1 cellular context compared by ENCODE assay signal in genomic region chr11:59173964-59174663, GRCh38.
TF ChIP-seq lines count a peak whose summit lies in the region.

No MANE protein-coding gene starts in this region.

TF ChIP-seq in HepG2, 621 proteins besides CTCF, POLR2A, EP300 and RAD21 (continued from another document and continues in another):
- TF ChIP-seq ZNF142 (CRISPR knock-in tag; IDR thresholded peaks at IDR 0.05) (no peak), RBM22 (optimal IDR thresholded peaks at IDR 0.05; ENCODE audit: low read length) (no peak), ZNF710 (CRISPR knock-in tag; IDR thresholded peaks at IDR 0.05; ENCODE audit: borderline replicate concordance) (no peak), SNAPC2 (CRISPR knock-in tag; IDR thresholded peaks at IDR 0.05) (no peak), ZBTB21 (CRISPR knock-in tag; IDR thresholded peaks at IDR 0.05) (no peak), SRY (CRISPR knock-in tag; IDR thresholded peaks at IDR 0.05) (no peak), ERF (CRISPR knock-in tag; IDR thresholded peaks at IDR 0.05) (no peak), XBP1 (CRISPR knock-in tag; IDR thresholded peaks at IDR 0.05) (no peak), ZNF644 (CRISPR knock-in tag; IDR thresholded peaks at IDR 0.05; ENCODE audit: low read depth) (peak; percentile 47; the same call in 1 of the 2 replicates), DDIT3 (CRISPR knock-in tag; IDR thresholded peaks at IDR 0.05) (no peak), KLF11 (CRISPR knock-in tag; IDR thresholded peaks at IDR 0.05) (peak; percentile 21; the same call in 1 of the 2 replicates), ZNF230 (CRISPR knock-in tag; IDR thresholded peaks at IDR 0.05) (no peak), ZSCAN29 (CRISPR knock-in tag; conservative IDR thresholded peaks at IDR 0.05) (no peak), HDAC6 (IDR thresholded peaks at IDR 0.05; ENCODE audit: low read depth, low read length) (no peak), TMF1 (CRISPR knock-in tag; IDR thresholded peaks at IDR 0.05; ENCODE audit: low read depth) (no peak), ZNF737 (CRISPR knock-in tag; IDR thresholded peaks at IDR 0.05; ENCODE audit: borderline replicate concordance) (no peak), ZNF75D (CRISPR knock-in tag; IDR thresholded peaks at IDR 0.05; ENCODE audit: borderline replicate concordance) (no peak), ZNF619 (CRISPR knock-in tag; IDR thresholded peaks at IDR 0.05) (no peak), ZNF878 (CRISPR knock-in tag; IDR thresholded peaks at IDR 0.05) (no peak), NFE2 (CRISPR knock-in tag; IDR thresholded peaks at IDR 0.05) (no peak), ZFP41 (CRISPR knock-in tag; IDR thresholded peaks at IDR 0.05; ENCODE audit: borderline replicate concordance) (no peak), ZNF326 (CRISPR knock-in tag; IDR thresholded peaks at IDR 0.05; ENCODE audit: borderline replicate concordance) (no peak), ZNF703 (CRISPR knock-in tag; IDR thresholded peaks at IDR 0.05; ENCODE audit: borderline replicate concordance) (no peak), ZNF30 (CRISPR knock-in tag; IDR thresholded peaks at IDR 0.05) (no peak), HOXA5 (CRISPR knock-in tag; IDR thresholded peaks at IDR 0.05) (no peak)
- TF ChIP-seq, protein P1, sequence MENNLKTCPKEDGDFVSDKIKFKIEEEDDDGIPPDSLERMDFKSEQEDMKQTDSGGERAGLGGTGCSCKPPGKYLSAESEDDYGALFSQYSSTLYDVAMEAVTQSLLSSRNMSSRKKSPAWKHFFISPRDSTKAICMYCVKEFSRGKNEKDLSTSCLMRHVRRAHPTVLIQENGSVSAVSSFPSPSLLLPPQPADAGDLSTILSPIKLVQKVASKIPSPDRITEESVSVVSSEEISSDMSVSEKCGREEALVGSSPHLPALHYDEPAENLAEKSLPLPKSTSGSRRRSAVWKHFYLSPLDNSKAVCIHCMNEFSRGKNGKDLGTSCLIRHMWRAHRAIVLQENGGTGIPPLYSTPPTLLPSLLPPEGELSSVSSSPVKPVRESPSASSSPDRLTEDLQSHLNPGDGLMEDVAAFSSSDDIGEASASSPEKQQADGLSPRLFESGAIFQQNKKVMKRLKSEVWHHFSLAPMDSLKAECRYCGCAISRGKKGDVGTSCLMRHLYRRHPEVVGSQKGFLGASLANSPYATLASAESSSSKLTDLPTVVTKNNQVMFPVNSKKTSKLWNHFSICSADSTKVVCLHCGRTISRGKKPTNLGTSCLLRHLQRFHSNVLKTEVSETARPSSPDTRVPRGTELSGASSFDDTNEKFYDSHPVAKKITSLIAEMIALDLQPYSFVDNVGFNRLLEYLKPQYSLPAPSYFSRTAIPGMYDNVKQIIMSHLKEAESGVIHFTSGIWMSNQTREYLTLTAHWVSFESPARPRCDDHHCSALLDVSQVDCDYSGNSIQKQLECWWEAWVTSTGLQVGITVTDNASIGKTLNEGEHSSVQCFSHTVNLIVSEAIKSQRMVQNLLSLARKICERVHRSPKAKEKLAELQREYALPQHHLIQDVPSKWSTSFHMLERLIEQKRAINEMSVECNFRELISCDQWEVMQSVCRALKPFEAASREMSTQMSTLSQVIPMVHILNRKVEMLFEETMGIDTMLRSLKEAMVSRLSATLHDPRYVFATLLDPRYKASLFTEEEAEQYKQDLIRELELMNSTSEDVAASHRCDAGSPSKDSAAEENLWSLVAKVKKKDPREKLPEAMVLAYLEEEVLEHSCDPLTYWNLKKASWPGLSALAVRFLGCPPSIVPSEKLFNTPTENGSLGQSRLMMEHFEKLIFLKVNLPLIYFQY (CRISPR knock-in tag; IDR thresholded peaks at IDR 0.05; ENCODE audit: borderline replicate concordance) = no peak
- TF ChIP-seq, protein P2, sequence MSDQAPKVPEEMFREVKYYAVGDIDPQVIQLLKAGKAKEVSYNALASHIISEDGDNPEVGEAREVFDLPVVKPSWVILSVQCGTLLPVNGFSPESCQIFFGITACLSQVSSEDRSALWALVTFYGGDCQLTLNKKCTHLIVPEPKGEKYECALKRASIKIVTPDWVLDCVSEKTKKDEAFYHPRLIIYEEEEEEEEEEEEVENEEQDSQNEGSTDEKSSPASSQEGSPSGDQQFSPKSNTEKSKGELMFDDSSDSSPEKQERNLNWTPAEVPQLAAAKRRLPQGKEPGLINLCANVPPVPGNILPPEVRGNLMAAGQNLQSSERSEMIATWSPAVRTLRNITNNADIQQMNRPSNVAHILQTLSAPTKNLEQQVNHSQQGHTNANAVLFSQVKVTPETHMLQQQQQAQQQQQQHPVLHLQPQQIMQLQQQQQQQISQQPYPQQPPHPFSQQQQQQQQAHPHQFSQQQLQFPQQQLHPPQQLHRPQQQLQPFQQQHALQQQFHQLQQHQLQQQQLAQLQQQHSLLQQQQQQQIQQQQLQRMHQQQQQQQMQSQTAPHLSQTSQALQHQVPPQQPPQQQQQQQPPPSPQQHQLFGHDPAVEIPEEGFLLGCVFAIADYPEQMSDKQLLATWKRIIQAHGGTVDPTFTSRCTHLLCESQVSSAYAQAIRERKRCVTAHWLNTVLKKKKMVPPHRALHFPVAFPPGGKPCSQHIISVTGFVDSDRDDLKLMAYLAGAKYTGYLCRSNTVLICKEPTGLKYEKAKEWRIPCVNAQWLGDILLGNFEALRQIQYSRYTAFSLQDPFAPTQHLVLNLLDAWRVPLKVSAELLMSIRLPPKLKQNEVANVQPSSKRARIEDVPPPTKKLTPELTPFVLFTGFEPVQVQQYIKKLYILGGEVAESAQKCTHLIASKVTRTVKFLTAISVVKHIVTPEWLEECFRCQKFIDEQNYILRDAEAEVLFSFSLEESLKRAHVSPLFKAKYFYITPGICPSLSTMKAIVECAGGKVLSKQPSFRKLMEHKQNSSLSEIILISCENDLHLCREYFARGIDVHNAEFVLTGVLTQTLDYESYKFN (CRISPR knock-in tag; conservative IDR thresholded peaks at IDR 0.05) = peak; percentile 65
- TF ChIP-seq, protein P3, sequence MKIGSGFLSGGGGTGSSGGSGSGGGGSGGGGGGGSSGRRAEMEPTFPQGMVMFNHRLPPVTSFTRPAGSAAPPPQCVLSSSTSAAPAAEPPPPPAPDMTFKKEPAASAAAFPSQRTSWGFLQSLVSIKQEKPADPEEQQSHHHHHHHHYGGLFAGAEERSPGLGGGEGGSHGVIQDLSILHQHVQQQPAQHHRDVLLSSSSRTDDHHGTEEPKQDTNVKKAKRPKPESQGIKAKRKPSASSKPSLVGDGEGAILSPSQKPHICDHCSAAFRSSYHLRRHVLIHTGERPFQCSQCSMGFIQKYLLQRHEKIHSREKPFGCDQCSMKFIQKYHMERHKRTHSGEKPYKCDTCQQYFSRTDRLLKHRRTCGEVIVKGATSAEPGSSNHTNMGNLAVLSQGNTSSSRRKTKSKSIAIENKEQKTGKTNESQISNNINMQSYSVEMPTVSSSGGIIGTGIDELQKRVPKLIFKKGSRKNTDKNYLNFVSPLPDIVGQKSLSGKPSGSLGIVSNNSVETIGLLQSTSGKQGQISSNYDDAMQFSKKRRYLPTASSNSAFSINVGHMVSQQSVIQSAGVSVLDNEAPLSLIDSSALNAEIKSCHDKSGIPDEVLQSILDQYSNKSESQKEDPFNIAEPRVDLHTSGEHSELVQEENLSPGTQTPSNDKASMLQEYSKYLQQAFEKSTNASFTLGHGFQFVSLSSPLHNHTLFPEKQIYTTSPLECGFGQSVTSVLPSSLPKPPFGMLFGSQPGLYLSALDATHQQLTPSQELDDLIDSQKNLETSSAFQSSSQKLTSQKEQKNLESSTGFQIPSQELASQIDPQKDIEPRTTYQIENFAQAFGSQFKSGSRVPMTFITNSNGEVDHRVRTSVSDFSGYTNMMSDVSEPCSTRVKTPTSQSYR (CRISPR knock-in tag; IDR thresholded peaks at IDR 0.05; ENCODE audit: borderline replicate concordance) = peak; percentile 98
- TF ChIP-seq, protein P4, sequence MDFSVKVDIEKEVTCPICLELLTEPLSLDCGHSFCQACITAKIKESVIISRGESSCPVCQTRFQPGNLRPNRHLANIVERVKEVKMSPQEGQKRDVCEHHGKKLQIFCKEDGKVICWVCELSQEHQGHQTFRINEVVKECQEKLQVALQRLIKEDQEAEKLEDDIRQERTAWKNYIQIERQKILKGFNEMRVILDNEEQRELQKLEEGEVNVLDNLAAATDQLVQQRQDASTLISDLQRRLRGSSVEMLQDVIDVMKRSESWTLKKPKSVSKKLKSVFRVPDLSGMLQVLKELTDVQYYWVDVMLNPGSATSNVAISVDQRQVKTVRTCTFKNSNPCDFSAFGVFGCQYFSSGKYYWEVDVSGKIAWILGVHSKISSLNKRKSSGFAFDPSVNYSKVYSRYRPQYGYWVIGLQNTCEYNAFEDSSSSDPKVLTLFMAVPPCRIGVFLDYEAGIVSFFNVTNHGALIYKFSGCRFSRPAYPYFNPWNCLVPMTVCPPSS (IDR thresholded peaks at IDR 0.05) = no peak
- TF ChIP-seq, protein P5, sequence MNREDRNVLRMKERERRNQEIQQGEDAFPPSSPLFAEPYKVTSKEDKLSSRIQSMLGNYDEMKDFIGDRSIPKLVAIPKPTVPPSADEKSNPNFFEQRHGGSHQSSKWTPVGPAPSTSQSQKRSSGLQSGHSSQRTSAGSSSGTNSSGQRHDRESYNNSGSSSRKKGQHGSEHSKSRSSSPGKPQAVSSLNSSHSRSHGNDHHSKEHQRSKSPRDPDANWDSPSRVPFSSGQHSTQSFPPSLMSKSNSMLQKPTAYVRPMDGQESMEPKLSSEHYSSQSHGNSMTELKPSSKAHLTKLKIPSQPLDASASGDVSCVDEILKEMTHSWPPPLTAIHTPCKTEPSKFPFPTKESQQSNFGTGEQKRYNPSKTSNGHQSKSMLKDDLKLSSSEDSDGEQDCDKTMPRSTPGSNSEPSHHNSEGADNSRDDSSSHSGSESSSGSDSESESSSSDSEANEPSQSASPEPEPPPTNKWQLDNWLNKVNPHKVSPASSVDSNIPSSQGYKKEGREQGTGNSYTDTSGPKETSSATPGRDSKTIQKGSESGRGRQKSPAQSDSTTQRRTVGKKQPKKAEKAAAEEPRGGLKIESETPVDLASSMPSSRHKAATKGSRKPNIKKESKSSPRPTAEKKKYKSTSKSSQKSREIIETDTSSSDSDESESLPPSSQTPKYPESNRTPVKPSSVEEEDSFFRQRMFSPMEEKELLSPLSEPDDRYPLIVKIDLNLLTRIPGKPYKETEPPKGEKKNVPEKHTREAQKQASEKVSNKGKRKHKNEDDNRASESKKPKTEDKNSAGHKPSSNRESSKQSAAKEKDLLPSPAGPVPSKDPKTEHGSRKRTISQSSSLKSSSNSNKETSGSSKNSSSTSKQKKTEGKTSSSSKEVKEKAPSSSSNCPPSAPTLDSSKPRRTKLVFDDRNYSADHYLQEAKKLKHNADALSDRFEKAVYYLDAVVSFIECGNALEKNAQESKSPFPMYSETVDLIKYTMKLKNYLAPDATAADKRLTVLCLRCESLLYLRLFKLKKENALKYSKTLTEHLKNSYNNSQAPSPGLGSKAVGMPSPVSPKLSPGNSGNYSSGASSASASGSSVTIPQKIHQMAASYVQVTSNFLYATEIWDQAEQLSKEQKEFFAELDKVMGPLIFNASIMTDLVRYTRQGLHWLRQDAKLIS (CRISPR knock-in tag; IDR thresholded peaks at IDR 0.05) = no peak
- TF ChIP-seq, protein P6, sequence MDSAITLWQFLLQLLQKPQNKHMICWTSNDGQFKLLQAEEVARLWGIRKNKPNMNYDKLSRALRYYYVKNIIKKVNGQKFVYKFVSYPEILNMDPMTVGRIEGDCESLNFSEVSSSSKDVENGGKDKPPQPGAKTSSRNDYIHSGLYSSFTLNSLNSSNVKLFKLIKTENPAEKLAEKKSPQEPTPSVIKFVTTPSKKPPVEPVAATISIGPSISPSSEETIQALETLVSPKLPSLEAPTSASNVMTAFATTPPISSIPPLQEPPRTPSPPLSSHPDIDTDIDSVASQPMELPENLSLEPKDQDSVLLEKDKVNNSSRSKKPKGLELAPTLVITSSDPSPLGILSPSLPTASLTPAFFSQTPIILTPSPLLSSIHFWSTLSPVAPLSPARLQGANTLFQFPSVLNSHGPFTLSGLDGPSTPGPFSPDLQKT (CRISPR knock-in tag; IDR thresholded peaks at IDR 0.05; ENCODE audit: borderline replicate concordance) = no peak
